Comparison of ENCODE assay signal across 25 cellular contexts in the genomic region with DNA sequence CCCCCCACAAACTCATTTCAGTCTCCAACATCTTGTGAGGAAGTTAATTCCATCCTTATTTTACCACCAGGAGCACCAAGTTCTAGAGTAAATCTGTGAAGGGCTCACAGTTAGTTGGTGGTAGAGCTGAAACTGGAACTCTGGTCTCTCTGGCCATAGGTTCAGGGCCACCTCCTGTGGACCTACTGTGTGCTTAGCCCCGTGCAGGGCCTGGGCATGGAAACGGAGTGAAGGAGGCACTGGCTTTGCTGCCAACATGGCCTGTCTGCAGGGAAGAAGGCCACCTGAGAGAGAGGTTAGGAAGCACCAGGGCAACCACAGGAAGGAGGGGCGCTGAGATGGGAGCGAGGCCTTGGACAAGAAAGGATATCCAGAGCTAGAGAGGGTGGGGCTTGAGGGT. TPM values are rescaled to one million over a fixed set of nuclear protein-coding genes. Genes with fewer than 3 reads are reported as not detected.
A peak's percentile ranks its signal among the peaks of the same experiment; 100 is the strongest.
DNase-seq lines count a peak whose midpoint lies in the region; ATAC-seq and TF ChIP-seq lines count a peak whose summit lies in the region.
"Had no signal": no experiment of that assay in that cellular context is flagged by ENCODE, and none has a peak within 500 bp of the region (broad histone marks: within the 10 kb centered on the region; RNA-seq: fewer than 3 reads in every experiment).

No MANE protein-coding gene starts in this region.

- no peak for ATAC-seq in Right ventricle myocardium inferior
- ATAC-seq in activated naive CD8-positive, alpha-beta T cell treated with anti-CD3 and anti-CD28 coated beads, Interleukin-2, amount 10 ng/mL, durations not matched to agents 7 days and 5 days (ENCODE audit: low read depth), result no peak
- ATAC-seq: activated CD4-positive, CD25-positive, alpha-beta regulatory T cell treated with anti-CD3 and anti-CD28 coated beads, Interleukin-2, amount 50 U/mL, for 24 hours had no signal

- H3K36me3 Mint-ChIP-seq in activated naive CD8-positive, alpha-beta T cell treated with anti-CD3 and anti-CD28 coated beads, Interleukin-2, amount 10 ng/mL, durations not matched to agents 7 days and 5 days, result no peaks in the 10 kb centered on the region
- H3K36me3 Mint-ChIP-seq in nephron progenitor cell (ENCODE audit: low read depth), result no peaks in the 10 kb centered on the region
- no peaks in the 10 kb centered on the region for H3K36me3 Mint-ChIP-seq in activated CD4-positive, alpha-beta memory T cell treated with anti-CD3 and anti-CD28 coated beads for 36 hours
- H3K36me3 Mint-ChIP-seq: natural killer cell treated with Interleukin-12 subunit alpha and Interleukin-12 subunit beta and Interleukin-15 and Interleukin-18, amount 100 ng/mL, for 72 hours had no signal

- intact Hi-C loops in left ventricle myocardium inferior (cut with micrococcal nuclease), result no loop called here
- intact Hi-C loops in Right ventricle myocardium inferior (cut with DNase I), result loop anchor here (5.0 kb wide), 2 partner anchors 227 to 357 kb away; no protein-coding TSS in a partner anchor
- intact Hi-C loops in vagina (cut with DNase I), result no loop called here
- intact Hi-C loops in activated CD4-positive, alpha-beta memory T cell treated with anti-CD3 and anti-CD28 coated beads for 36 hours (cut with micrococcal nuclease), result no loop called here

- H3K36me3 ChIP-seq in left ventricle myocardium inferior (no peaks in the 10 kb centered on the region), vagina (no peaks in the 10 kb centered on the region)
- H3K36me3 ChIP-seq: ascending aorta, thyroid gland had no signal

- peak overlapping the region; percentile 50 for H3K27ac ChIP-seq in left ventricle myocardium inferior (replicated peaks)
- peak overlapping the region; percentile 30 for H3K27ac ChIP-seq in vagina
- H3K27ac ChIP-seq: ascending aorta, SK-N-MC had no signal

- H3K9me3 ChIP-seq in left ventricle myocardium inferior (replicated peaks), result no peaks in the 10 kb centered on the region
- H3K9me3 ChIP-seq in vagina, result no peaks in the 10 kb centered on the region
- H3K9me3 ChIP-seq: ascending aorta, thyroid gland had no signal

- peaks cover 6% of the 10 kb centered on the region for H3K27me3 Mint-ChIP-seq in activated naive CD8-positive, alpha-beta T cell treated with anti-CD3 and anti-CD28 coated beads, Interleukin-2, amount 10 ng/mL, durations not matched to agents 7 days and 5 days
- H3K27me3 Mint-ChIP-seq in nephron progenitor cell (ENCODE audit: low read depth, poor library complexity), result peaks cover 12% of the 10 kb centered on the region
- H3K27me3 Mint-ChIP-seq in activated CD4-positive, alpha-beta memory T cell treated with anti-CD3 and anti-CD28 coated beads for 36 hours, result peaks cover 7% of the 10 kb centered on the region
- H3K27me3 Mint-ChIP-seq: progenitor cell of endocrine pancreas had no signal

- no peak for TF ChIP-seq CTCF in left ventricle myocardium inferior (IDR thresholded peaks at IDR 0.05; ENCODE audit: borderline replicate concordance)
- TF ChIP-seq CTCF in nephron progenitor cell (IDR thresholded peaks at IDR 0.05), result peak; percentile 23
- no peak for TF ChIP-seq CTCF in vagina (IDR thresholded peaks at IDR 0.05)

- peak overlapping the region; percentile 52 for H3K27ac Mint-ChIP-seq in activated naive CD8-positive, alpha-beta T cell treated with anti-CD3 and anti-CD28 coated beads, Interleukin-2, amount 10 ng/mL, durations not matched to agents 7 days and 5 days
- H3K27ac Mint-ChIP-seq in nephron progenitor cell, result no peak overlapping the region
- H3K27ac Mint-ChIP-seq in activated CD4-positive, alpha-beta memory T cell treated with anti-CD3 and anti-CD28 coated beads for 36 hours, result no peak overlapping the region
- H3K27ac Mint-ChIP-seq: activated T-helper 1 cell treated with anti-CD3 and anti-CD28 coated beads, Interleukin-12 subunit alpha, Interleukin-12 subunit beta, Interleukin-2, Interleukin-4 antibody, amounts not matched to agents 30 ng/mL and 10 ng/mL and 1 ng/mL, durations not matched to agents 14 hours and 24 hours and 36 hours; B cell; natural killer cell treated with Interleukin-12 subunit alpha and Interleukin-12 subunit beta and Interleukin-15 and Interleukin-18, amount 100 ng/mL, for 72 hours; stimulated activated naive CD8-positive, alpha-beta T cell treated with anti-CD3 and anti-CD28 coated beads, Interleukin-15, Interleukin-2, amounts not matched to agents 100 ng/mL and 50 ng/mL, for 24 hours; T-helper 1 cell treated with Interleukin-12 subunit alpha and Interleukin-12 subunit beta and Interleukin-4 antibody, amounts not matched to agents 30 μg/mL and 1 μg/mL, for 36 hours had no signal

- no peaks in the 10 kb centered on the region for H3K9me3 Mint-ChIP-seq in activated naive CD8-positive, alpha-beta T cell treated with anti-CD3 and anti-CD28 coated beads, Interleukin-2, amount 10 ng/mL, durations not matched to agents 7 days and 5 days
- H3K9me3 Mint-ChIP-seq in nephron progenitor cell, result no peaks in the 10 kb centered on the region
- no peaks in the 10 kb centered on the region for H3K9me3 Mint-ChIP-seq in activated CD4-positive, alpha-beta memory T cell treated with anti-CD3 and anti-CD28 coated beads for 36 hours
- H3K9me3 Mint-ChIP-seq: activated T-helper 1 cell treated with anti-CD3 and anti-CD28 coated beads, Interleukin-12 subunit alpha, Interleukin-12 subunit beta, Interleukin-2, Interleukin-4 antibody, amounts not matched to agents 30 ng/mL and 10 ng/mL and 1 ng/mL, durations not matched to agents 14 hours and 24 hours and 36 hours; natural killer cell treated with Interleukin-12 subunit alpha and Interleukin-12 subunit beta and Interleukin-15 and Interleukin-18, amount 100 ng/mL, for 72 hours; stimulated activated naive CD8-positive, alpha-beta T cell treated with anti-CD3 and anti-CD28 coated beads, Interleukin-15, Interleukin-2, amounts not matched to agents 100 ng/mL and 50 ng/mL, for 24 hours; T-helper 1 cell treated with Interleukin-12 subunit alpha and Interleukin-12 subunit beta and Interleukin-4 antibody, amounts not matched to agents 30 μg/mL and 1 μg/mL, for 36 hours had no signal

- no peak overlapping the region for H3K4me3 Mint-ChIP-seq in activated naive CD8-positive, alpha-beta T cell treated with anti-CD3 and anti-CD28 coated beads, Interleukin-2, amount 10 ng/mL, durations not matched to agents 7 days and 5 days
- no peak overlapping the region for H3K4me3 Mint-ChIP-seq in nephron progenitor cell
- H3K4me3 Mint-ChIP-seq in activated CD4-positive, alpha-beta memory T cell treated with anti-CD3 and anti-CD28 coated beads for 36 hours, result no peak overlapping the region
- H3K4me3 Mint-ChIP-seq: activated T-helper 1 cell treated with anti-CD3 and anti-CD28 coated beads, Interleukin-12 subunit alpha, Interleukin-12 subunit beta, Interleukin-2, Interleukin-4 antibody, amounts not matched to agents 30 ng/mL and 10 ng/mL and 1 ng/mL, durations not matched to agents 14 hours and 24 hours and 36 hours; B cell; natural killer cell treated with Interleukin-12 subunit alpha and Interleukin-12 subunit beta and Interleukin-15 and Interleukin-18, amount 100 ng/mL, for 72 hours; stimulated activated naive CD8-positive, alpha-beta T cell treated with anti-CD3 and anti-CD28 coated beads, Interleukin-15, Interleukin-2, amounts not matched to agents 100 ng/mL and 50 ng/mL, for 24 hours; T-helper 1 cell treated with Interleukin-12 subunit alpha and Interleukin-12 subunit beta and Interleukin-4 antibody, amounts not matched to agents 30 μg/mL and 1 μg/mL, for 36 hours had no signal

- H3K4me3 ChIP-seq in left ventricle myocardium inferior (no peak overlapping the region), vagina (no peak overlapping the region)
- H3K4me3 ChIP-seq: ascending aorta, SK-N-MC, thyroid gland had no signal

- peaks cover 13% of the 10 kb centered on the region for H3K4me1 Mint-ChIP-seq in activated naive CD8-positive, alpha-beta T cell treated with anti-CD3 and anti-CD28 coated beads, Interleukin-2, amount 10 ng/mL, durations not matched to agents 7 days and 5 days
- H3K4me1 Mint-ChIP-seq in nephron progenitor cell, result peaks cover 91% of the 10 kb centered on the region
- peaks cover 4% of the 10 kb centered on the region for H3K4me1 Mint-ChIP-seq in activated CD4-positive, alpha-beta memory T cell treated with anti-CD3 and anti-CD28 coated beads for 36 hours (ENCODE audit: low read depth)

- peaks cover 73% of the 10 kb centered on the region for H3K4me1 ChIP-seq in left ventricle myocardium inferior
- peaks cover 52% of the 10 kb centered on the region for H3K4me1 ChIP-seq in vagina

- CTCF ChIA-PET in activated CD4-positive, alpha-beta memory T cell treated with anti-CD3 and anti-CD28 coated beads for 36 hours (lab: Charles Lee), result no interaction called here

- DNase-seq in left ventricle myocardium inferior (no peak), Right ventricle myocardium inferior (ENCODE audit: missing footprints) (no peak), nephron progenitor cell (no peak), vagina (ENCODE audit: extremely low spot score in 2 of 2) (no peak), hypothalamus (lab: John Stamatoyannopoulos, UW) (no peak), NCI-H510A (lab: John Stamatoyannopoulos, UW) (no peak)
- no peak for DNase-seq in activated naive CD8-positive, alpha-beta T cell treated with anti-CD3 and anti-CD28 coated beads, Interleukin-2, amount 10 ng/mL, durations not matched to agents 7 days and 5 days
- no peak for DNase-seq in activated CD4-positive, alpha-beta memory T cell treated with anti-CD3 and anti-CD28 coated beads for 36 hours
- DNase-seq: activated CD4-positive, alpha-beta T cell treated with anti-CD3 and anti-CD28 coated beads, Interleukin-2, amount 50 U/mL, for 48 hours; activated CD8-positive, alpha-beta memory T cell treated with anti-CD3 and anti-CD28 coated beads, Interleukin-2, amount 50 U/mL, for 4 hours; activated naive CD4-positive, alpha-beta T cell treated with anti-CD3 and anti-CD28 coated beads, Interleukin-2, amount 50 U/mL, for 16 hours; NCI-H1105; NCI-H2029; NCI-H345; NCI-H748 treated with DMSO at 0.1 percent for 48 hours had no signal

- TF ChIP-seq POLR2A in vagina (IDR thresholded peaks at IDR 0.05), result no peak

- H3K27me3 ChIP-seq in left ventricle myocardium inferior (ENCODE audit: low read depth) (no peaks in the 10 kb centered on the region), vagina (no peaks in the 10 kb centered on the region)
- H3K27me3 ChIP-seq: ascending aorta, thyroid gland had no signal

- POLR2A ChIA-PET in activated naive CD8-positive, alpha-beta T cell treated with anti-CD3 and anti-CD28 coated beads, Interleukin-2, amount 10 ng/mL, durations not matched to agents 7 days and 5 days (lab: Charles Lee), result no interaction called here
- POLR2A ChIA-PET in activated CD4-positive, alpha-beta memory T cell treated with anti-CD3 and anti-CD28 coated beads for 36 hours (lab: Charles Lee), result no interaction called here

RNA-seq across cellular contexts. Expression of gene DAB2IP, which starts 16.1 kb away (rescaled TPM):
- total RNA-seq in left ventricle myocardium inferior, result 50.7 TPM
- total RNA-seq in Right ventricle myocardium inferior, result 53.0 TPM
- under 1 TPM; 0.20 to 0.25 TPM for total RNA-seq in activated naive CD8-positive, alpha-beta T cell treated with anti-CD3 and anti-CD28 coated beads, Interleukin-2, amount 10 ng/mL, durations not matched to agents 7 days and 5 days
- total RNA-seq in vagina, result 38.8 TPM
- total RNA-seq in activated CD4-positive, alpha-beta memory T cell treated with anti-CD3 and anti-CD28 coated beads for 36 hours, result not detected
- total RNA-seq: activated T-helper 1 cell treated with anti-CD3 and anti-CD28 coated beads, Interleukin-12 subunit alpha, Interleukin-12 subunit beta, Interleukin-2, Interleukin-4 antibody, amounts not matched to agents 30 ng/mL and 10 ng/mL and 1 ng/mL, durations not matched to agents 14 hours and 24 hours and 36 hours had no signal

Comparison
In these comparisons a context has a peak if more than half of its experiments do, and no peak if none do; other contexts are left out.
1. RNA of gene DAB2IP, which starts 16.1 kb away (total RNA-seq): 53.0 TPM in Right ventricle myocardium inferior (single experiment), 50.7 TPM in left ventricle myocardium inferior (single experiment) and 38.8 TPM in vagina (single experiment); 0.20 to 0.25 TPM in activated naive CD8-positive, alpha-beta T cell treated with anti-CD3 and anti-CD28 coated beads, Interleukin-2, amount 10 ng/mL, durations not matched to agents 7 days and 5 days and not detected in activated CD4-positive, alpha-beta memory T cell treated with anti-CD3 and anti-CD28 coated beads for 36 hours; every median in the first group is over 10 times any median in the second.